Comparison of ENCODE assay signal across 8 cellular contexts in the genomic region with DNA sequence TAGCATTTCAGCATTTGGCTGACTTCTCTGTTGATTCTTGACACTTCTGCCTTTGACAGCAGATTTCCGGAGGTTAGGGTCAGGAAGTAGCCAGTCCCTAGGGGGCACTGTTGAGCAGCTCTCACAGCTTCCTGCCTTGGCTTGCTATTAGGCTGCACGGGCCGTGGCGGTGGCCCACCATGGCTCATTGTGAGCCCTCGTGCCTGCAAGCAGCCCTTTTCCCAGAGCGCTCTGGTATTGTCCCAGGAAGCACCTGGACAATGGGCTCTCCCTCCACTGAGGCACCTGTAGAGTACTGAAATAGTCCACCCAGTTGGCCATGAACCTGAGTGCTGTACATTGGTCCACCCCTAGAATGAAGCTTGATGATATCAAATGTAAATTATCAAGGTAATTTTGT.
DNase-seq lines count a peak whose midpoint lies in the region; ATAC-seq and TF ChIP-seq lines count a peak whose summit lies in the region.

No MANE protein-coding gene starts in this region.

- peaks cover 30% of the 10 kb centered on the region for H3K36me3 ChIP-seq in GM23248 (ENCODE audit: low read depth)

- peaks cover 11% of the 10 kb centered on the region for H3K4me1 Mint-ChIP-seq in activated naive CD8-positive, alpha-beta T cell treated with anti-CD3 and anti-CD28 coated beads, Interleukin-2, amount 50 U/mL, for 24 hours

- H3K9ac ChIP-seq in GM23248, result no peak overlapping the region

- H3K4me3 ChIP-seq in AG10803 (ENCODE audit: low read length), result no peak overlapping the region
- H3K4me3 ChIP-seq in GM23248, result no peak overlapping the region

- peak; percentile 52 for ATAC-seq in activated naive CD8-positive, alpha-beta T cell treated with anti-CD3 and anti-CD28 coated beads, Interleukin-2, amount 50 U/mL, for 24 hours
- ATAC-seq in GM21381 (IDR thresholded peaks at IDR 0.05; ENCODE audit: unreplicated experiment) (no peak), GM21360 (IDR thresholded peaks at IDR 0.05; ENCODE audit: unreplicated experiment) (no peak)

- in situ Hi-C loops in GM23248 (cut with MboI), result no loop called here

- peaks cover 43% of the 10 kb centered on the region for H3K36me3 Mint-ChIP-seq in activated naive CD8-positive, alpha-beta T cell treated with anti-CD3 and anti-CD28 coated beads, Interleukin-2, amount 50 U/mL, for 24 hours (ENCODE audit: low read depth)

- no peak overlapping the region for H2AFZ ChIP-seq in GM23248

- H3K9me2 ChIP-seq in GM23248 (ENCODE audit: insufficient read depth), result no peaks in the 10 kb centered on the region

- H3K27ac Mint-ChIP-seq in activated naive CD8-positive, alpha-beta T cell treated with anti-CD3 and anti-CD28 coated beads, Interleukin-2, amount 50 U/mL, for 24 hours, result no peak overlapping the region

- no peaks in the 10 kb centered on the region for H3K27me3 ChIP-seq in GM23248 (replicated peaks; ENCODE audit: insufficient read depth)

- H3K27ac ChIP-seq in GM23248, result no peak overlapping the region

- no peak overlapping the region for H3K4me2 ChIP-seq in GM23248 (ENCODE audit: unreplicated experiment)

- peaks cover 19% of the 10 kb centered on the region for H3K4me1 ChIP-seq in GM23248 (ENCODE audit: insufficient read depth)

- H3K79me2 ChIP-seq in GM23248 (ENCODE audit: insufficient read depth), result peaks cover 57% of the 10 kb centered on the region

- 62 to 66% methylated on average over 6 of the region's 6 CpGs for WGBS in GM23248 (ENCODE audit: low coverage in 1 of 2, low lambda C conversion rate in 2 of 2, missing lambda C conversion rate in 2 of 2), 2 experiments

- H3K27me3 Mint-ChIP-seq in activated naive CD8-positive, alpha-beta T cell treated with anti-CD3 and anti-CD28 coated beads, Interleukin-2, amount 50 U/mL, for 24 hours, result no peaks in the 10 kb centered on the region

- H3F3A ChIP-seq in GM23248 (ENCODE audit: insufficient read depth), result peaks cover 36% of the 10 kb centered on the region

- DNase-seq in AG10803 (ENCODE audit: low read depth), result peak; percentile 13
- peak; percentile 37 for DNase-seq in GM23248
- peak; percentile 27 for DNase-seq in SKM-1 (lab: John Stamatoyannopoulos, UW; ENCODE audit: unreplicated experiment)
- DNase-seq in activated naive CD8-positive, alpha-beta T cell treated with anti-CD3 and anti-CD28 coated beads, Interleukin-2, amount 50 U/mL, for 24 hours, result peak; percentile 70
- peak; percentile 73 for DNase-seq in islet precursor cell
- DNase-seq in stimulated activated CD4-positive, alpha-beta T cell treated with anti-CD3 and anti-CD28 coated beads, Interleukin-4, amount 100 ng/mL, for 48 hours (ENCODE audit: low read depth in 2 of 2), result peak; percentile 47 to 55

- no peak overlapping the region for H3K4me3 Mint-ChIP-seq in activated naive CD8-positive, alpha-beta T cell treated with anti-CD3 and anti-CD28 coated beads, Interleukin-2, amount 50 U/mL, for 24 hours

- peak; percentile 60 for TF ChIP-seq CTCF in AG10803 (conservative IDR thresholded peaks at IDR 0.05; ENCODE audit: low read length)

- peaks cover 5% of the 10 kb centered on the region for H4K20me1 ChIP-seq in GM23248 (ENCODE audit: insufficient read depth)

- H3K9me3 ChIP-seq in GM23248 (ENCODE audit: low read depth), result no peaks in the 10 kb centered on the region

- no peaks in the 10 kb centered on the region for H3K9me3 Mint-ChIP-seq in activated naive CD8-positive, alpha-beta T cell treated with anti-CD3 and anti-CD28 coated beads, Interleukin-2, amount 50 U/mL, for 24 hours

Comparison
In these comparisons a context has a peak if more than half of its experiments do, and no peak if none do; other contexts are left out.
1. DNase-seq: peak in every context shown above with its lines; median percentile 73 in islet precursor cell; 70 in activated naive CD8-positive, alpha-beta T cell treated with anti-CD3 and anti-CD28 coated beads, Interleukin-2, amount 50 U/mL, for 24 hours; 51 in stimulated activated CD4-positive, alpha-beta T cell treated with anti-CD3 and anti-CD28 coated beads, Interleukin-4, amount 100 ng/mL, for 48 hours; 37 in GM23248; 27 in SKM-1; 13 in AG10803.